ENCODE assay signal across 1 cellular context in the genomic region with DNA sequence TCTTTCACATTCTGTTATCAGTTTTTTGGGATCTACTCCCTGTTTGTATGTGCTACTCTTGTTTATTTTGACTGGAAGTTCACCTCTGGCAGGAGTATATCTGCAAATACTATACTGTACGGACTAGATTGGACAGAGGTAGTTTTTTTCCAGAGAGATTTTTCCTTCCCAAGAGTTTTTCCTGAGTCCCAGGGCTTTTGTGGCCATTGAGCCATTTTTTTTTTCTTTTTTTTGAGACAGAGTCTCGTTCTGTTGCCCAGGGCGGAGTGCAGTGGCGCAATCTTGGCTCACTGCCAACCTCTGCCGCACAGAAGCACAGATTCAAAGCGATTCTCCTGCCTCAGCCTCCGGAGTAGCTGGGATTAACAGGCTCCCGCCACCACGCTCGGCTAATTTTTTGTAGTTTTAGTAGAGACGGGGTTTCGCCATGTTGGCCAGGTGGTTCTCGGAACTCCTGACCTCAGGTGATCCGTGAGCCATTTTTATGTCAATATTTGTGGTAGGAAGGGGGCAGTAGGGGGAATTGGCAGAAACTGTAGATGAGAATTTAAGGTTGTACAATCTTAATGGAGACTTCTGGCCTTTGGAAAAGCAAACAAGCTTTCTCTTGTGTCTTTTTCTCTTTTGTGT.
TF ChIP-seq lines count a peak whose summit lies in the region.

No MANE protein-coding gene starts in this region.

TF ChIP-seq in HepG2, 621 proteins besides CTCF, POLR2A, EP300 and RAD21 (continued from another document and continues in another):
- TF ChIP-seq, protein P1, sequence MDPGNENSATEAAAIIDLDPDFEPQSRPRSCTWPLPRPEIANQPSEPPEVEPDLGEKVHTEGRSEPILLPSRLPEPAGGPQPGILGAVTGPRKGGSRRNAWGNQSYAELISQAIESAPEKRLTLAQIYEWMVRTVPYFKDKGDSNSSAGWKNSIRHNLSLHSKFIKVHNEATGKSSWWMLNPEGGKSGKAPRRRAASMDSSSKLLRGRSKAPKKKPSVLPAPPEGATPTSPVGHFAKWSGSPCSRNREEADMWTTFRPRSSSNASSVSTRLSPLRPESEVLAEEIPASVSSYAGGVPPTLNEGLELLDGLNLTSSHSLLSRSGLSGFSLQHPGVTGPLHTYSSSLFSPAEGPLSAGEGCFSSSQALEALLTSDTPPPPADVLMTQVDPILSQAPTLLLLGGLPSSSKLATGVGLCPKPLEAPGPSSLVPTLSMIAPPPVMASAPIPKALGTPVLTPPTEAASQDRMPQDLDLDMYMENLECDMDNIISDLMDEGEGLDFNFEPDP (CRISPR knock-in tag; conservative IDR thresholded peaks at IDR 0.05) = no peak
- no peak for TF ChIP-seq ZNF724P (CRISPR knock-in tag; IDR thresholded peaks at IDR 0.05; ENCODE audit: borderline replicate concordance)
- TF ChIP-seq, protein P2, sequence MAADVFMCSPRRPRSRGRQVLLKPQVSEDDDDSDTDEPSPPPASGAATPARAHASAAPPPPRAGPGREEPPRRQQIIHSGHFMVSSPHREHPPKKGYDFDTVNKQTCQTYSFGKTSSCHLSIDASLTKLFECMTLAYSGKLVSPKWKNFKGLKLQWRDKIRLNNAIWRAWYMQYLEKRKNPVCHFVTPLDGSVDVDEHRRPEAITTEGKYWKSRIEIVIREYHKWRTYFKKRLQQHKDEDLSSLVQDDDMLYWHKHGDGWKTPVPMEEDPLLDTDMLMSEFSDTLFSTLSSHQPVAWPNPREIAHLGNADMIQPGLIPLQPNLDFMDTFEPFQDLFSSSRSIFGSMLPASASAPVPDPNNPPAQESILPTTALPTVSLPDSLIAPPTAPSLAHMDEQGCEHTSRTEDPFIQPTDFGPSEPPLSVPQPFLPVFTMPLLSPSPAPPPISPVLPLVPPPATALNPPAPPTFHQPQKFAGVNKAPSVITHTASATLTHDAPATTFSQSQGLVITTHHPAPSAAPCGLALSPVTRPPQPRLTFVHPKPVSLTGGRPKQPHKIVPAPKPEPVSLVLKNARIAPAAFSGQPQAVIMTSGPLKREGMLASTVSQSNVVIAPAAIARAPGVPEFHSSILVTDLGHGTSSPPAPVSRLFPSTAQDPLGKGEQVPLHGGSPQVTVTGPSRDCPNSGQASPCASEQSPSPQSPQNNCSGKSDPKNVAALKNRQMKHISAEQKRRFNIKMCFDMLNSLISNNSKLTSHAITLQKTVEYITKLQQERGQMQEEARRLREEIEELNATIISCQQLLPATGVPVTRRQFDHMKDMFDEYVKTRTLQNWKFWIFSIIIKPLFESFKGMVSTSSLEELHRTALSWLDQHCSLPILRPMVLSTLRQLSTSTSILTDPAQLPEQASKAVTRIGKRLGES (CRISPR knock-in tag; IDR thresholded peaks at IDR 0.05; ENCODE audit: borderline replicate concordance) = no peak
- TF ChIP-seq ZNF772 (CRISPR knock-in tag; IDR thresholded peaks at IDR 0.05) = 0 out of 2 replicates have a peak, but pooled peaks have one; percentile 24
- TF ChIP-seq ZNF382 (CRISPR knock-in tag; IDR thresholded peaks at IDR 0.05; ENCODE audit: borderline replicate concordance) = no peak
- TF ChIP-seq ZNF652 (CRISPR knock-in tag; IDR thresholded peaks at IDR 0.05; ENCODE audit: borderline replicate concordance, low read depth) = no peak
- peak; percentile 97 for TF ChIP-seq NFIB (CRISPR knock-in tag; IDR thresholded peaks at IDR 0.05; ENCODE audit: borderline replicate concordance)
- TF ChIP-seq ARNT (IDR thresholded peaks at IDR 0.05) = no peak
- peak; percentile 72 for TF ChIP-seq KMT2B (CRISPR knock-in tag; IDR thresholded peaks at IDR 0.05)
- no peak for TF ChIP-seq ZNF235 (CRISPR knock-in tag; IDR thresholded peaks at IDR 0.05; ENCODE audit: borderline replicate concordance)
- TF ChIP-seq NFYC (CRISPR knock-in tag; IDR thresholded peaks at IDR 0.05) = no peak
- peak; percentile 50; the same call in 1 of the 2 replicates for TF ChIP-seq ZNF747 (CRISPR knock-in tag; IDR thresholded peaks at IDR 0.05; ENCODE audit: borderline replicate concordance)
- peak; percentile 62 for TF ChIP-seq NR2C2 (CRISPR knock-in tag; IDR thresholded peaks at IDR 0.05; ENCODE audit: borderline replicate concordance)
- TF ChIP-seq JDP2 (CRISPR knock-in tag; IDR thresholded peaks at IDR 0.05; ENCODE audit: borderline replicate concordance) = no peak
- no peak for TF ChIP-seq TGIF2 (CRISPR knock-in tag; IDR thresholded peaks at IDR 0.05)
- TF ChIP-seq, protein P3, sequence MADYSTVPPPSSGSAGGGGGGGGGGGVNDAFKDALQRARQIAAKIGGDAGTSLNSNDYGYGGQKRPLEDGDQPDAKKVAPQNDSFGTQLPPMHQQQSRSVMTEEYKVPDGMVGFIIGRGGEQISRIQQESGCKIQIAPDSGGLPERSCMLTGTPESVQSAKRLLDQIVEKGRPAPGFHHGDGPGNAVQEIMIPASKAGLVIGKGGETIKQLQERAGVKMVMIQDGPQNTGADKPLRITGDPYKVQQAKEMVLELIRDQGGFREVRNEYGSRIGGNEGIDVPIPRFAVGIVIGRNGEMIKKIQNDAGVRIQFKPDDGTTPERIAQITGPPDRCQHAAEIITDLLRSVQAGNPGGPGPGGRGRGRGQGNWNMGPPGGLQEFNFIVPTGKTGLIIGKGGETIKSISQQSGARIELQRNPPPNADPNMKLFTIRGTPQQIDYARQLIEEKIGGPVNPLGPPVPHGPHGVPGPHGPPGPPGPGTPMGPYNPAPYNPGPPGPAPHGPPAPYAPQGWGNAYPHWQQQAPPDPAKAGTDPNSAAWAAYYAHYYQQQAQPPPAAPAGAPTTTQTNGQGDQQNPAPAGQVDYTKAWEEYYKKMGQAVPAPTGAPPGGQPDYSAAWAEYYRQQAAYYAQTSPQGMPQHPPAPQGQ (CRISPR knock-in tag; IDR thresholded peaks at IDR 0.05; ENCODE audit: borderline replicate concordance) = no peak
- no peak for TF ChIP-seq ZNF333 (CRISPR knock-in tag; IDR thresholded peaks at IDR 0.05; ENCODE audit: borderline replicate concordance)
- TF ChIP-seq STAG1 (CRISPR knock-in tag; IDR thresholded peaks at IDR 0.05) = peak; percentile 20; the same call in 1 of the 2 replicates
- TF ChIP-seq SP4 (CRISPR knock-in tag; IDR thresholded peaks at IDR 0.05) = no peak
- TF ChIP-seq SMAD9 (CRISPR knock-in tag; IDR thresholded peaks at IDR 0.05) = no peak
- TF ChIP-seq PAX8 (CRISPR knock-in tag; IDR thresholded peaks at IDR 0.05; ENCODE audit: borderline replicate concordance) = no peak
- peak; percentile 95 for TF ChIP-seq ZNF670 (CRISPR knock-in tag; IDR thresholded peaks at IDR 0.05; ENCODE audit: borderline replicate concordance)
- TF ChIP-seq, protein P4, sequence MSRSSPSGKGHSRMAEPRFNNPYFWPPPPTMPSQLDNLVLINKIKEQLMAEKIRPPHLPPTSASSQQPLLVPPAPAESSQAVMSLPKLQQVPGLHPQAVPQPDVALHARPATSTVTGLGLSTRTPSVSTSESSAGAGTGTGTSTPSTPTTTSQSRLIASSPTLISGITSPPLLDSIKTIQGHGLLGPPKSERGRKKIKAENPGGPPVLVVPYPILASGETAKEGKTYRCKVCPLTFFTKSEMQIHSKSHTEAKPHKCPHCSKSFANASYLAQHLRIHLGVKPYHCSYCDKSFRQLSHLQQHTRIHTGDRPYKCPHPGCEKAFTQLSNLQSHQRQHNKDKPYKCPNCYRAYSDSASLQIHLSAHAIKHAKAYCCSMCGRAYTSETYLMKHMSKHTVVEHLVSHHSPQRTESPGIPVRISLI (CRISPR knock-in tag; IDR thresholded peaks at IDR 0.05; ENCODE audit: borderline replicate concordance) = peak; percentile 98
- TF ChIP-seq ZBTB8A (CRISPR knock-in tag; IDR thresholded peaks at IDR 0.05; ENCODE audit: borderline replicate concordance, low read depth) = no peak
- TF ChIP-seq SP5 (CRISPR knock-in tag; IDR thresholded peaks at IDR 0.05; ENCODE audit: borderline replicate concordance, low read depth) = 0 out of 2 replicates have a peak, but pooled peaks have one; percentile 47
- TF ChIP-seq KAT7 (CRISPR knock-in tag; IDR thresholded peaks at IDR 0.05; ENCODE audit: borderline replicate concordance) = peak; percentile 76; the same call in 1 of the 2 replicates
- TF ChIP-seq ARNT2 (CRISPR knock-in tag; IDR thresholded peaks at IDR 0.05; ENCODE audit: low read depth) = peak; percentile 38; the same call in 1 of the 2 replicates
- TF ChIP-seq, protein P5, sequence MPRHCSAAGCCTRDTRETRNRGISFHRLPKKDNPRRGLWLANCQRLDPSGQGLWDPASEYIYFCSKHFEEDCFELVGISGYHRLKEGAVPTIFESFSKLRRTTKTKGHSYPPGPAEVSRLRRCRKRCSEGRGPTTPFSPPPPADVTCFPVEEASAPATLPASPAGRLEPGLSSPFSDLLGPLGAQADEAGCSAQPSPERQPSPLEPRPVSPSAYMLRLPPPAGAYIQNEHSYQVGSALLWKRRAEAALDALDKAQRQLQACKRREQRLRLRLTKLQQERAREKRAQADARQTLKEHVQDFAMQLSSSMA (CRISPR knock-in tag; IDR thresholded peaks at IDR 0.05) = no peak
- no peak for TF ChIP-seq ZSCAN30 (CRISPR knock-in tag; IDR thresholded peaks at IDR 0.05)
- TF ChIP-seq YEATS4 (CRISPR knock-in tag; IDR thresholded peaks at IDR 0.05; ENCODE audit: borderline replicate concordance) = peak; percentile 84
- TF ChIP-seq ZNF432 (CRISPR knock-in tag; IDR thresholded peaks at IDR 0.05; ENCODE audit: borderline replicate concordance) = no peak
- TF ChIP-seq ZNF224 (CRISPR knock-in tag; IDR thresholded peaks at IDR 0.05) = 0 out of 2 replicates have a peak, but pooled peaks have one; percentile 49
- TF ChIP-seq TSC22D2 (CRISPR knock-in tag; IDR thresholded peaks at IDR 0.05; ENCODE audit: borderline replicate concordance) = no peak
- TF ChIP-seq ZNF629 (CRISPR knock-in tag; conservative IDR thresholded peaks at IDR 0.05) = no peak
- TF ChIP-seq ZNF367 (CRISPR knock-in tag; IDR thresholded peaks at IDR 0.05; ENCODE audit: borderline replicate concordance) = no peak
- peak; percentile 85 for TF ChIP-seq KMT2A (CRISPR knock-in tag; IDR thresholded peaks at IDR 0.05)
- TF ChIP-seq, protein P6, sequence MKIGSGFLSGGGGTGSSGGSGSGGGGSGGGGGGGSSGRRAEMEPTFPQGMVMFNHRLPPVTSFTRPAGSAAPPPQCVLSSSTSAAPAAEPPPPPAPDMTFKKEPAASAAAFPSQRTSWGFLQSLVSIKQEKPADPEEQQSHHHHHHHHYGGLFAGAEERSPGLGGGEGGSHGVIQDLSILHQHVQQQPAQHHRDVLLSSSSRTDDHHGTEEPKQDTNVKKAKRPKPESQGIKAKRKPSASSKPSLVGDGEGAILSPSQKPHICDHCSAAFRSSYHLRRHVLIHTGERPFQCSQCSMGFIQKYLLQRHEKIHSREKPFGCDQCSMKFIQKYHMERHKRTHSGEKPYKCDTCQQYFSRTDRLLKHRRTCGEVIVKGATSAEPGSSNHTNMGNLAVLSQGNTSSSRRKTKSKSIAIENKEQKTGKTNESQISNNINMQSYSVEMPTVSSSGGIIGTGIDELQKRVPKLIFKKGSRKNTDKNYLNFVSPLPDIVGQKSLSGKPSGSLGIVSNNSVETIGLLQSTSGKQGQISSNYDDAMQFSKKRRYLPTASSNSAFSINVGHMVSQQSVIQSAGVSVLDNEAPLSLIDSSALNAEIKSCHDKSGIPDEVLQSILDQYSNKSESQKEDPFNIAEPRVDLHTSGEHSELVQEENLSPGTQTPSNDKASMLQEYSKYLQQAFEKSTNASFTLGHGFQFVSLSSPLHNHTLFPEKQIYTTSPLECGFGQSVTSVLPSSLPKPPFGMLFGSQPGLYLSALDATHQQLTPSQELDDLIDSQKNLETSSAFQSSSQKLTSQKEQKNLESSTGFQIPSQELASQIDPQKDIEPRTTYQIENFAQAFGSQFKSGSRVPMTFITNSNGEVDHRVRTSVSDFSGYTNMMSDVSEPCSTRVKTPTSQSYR (CRISPR knock-in tag; IDR thresholded peaks at IDR 0.05; ENCODE audit: borderline replicate concordance) = no peak
- no peak for TF ChIP-seq MXD4 (CRISPR knock-in tag; IDR thresholded peaks at IDR 0.05)
- TF ChIP-seq, protein P7, sequence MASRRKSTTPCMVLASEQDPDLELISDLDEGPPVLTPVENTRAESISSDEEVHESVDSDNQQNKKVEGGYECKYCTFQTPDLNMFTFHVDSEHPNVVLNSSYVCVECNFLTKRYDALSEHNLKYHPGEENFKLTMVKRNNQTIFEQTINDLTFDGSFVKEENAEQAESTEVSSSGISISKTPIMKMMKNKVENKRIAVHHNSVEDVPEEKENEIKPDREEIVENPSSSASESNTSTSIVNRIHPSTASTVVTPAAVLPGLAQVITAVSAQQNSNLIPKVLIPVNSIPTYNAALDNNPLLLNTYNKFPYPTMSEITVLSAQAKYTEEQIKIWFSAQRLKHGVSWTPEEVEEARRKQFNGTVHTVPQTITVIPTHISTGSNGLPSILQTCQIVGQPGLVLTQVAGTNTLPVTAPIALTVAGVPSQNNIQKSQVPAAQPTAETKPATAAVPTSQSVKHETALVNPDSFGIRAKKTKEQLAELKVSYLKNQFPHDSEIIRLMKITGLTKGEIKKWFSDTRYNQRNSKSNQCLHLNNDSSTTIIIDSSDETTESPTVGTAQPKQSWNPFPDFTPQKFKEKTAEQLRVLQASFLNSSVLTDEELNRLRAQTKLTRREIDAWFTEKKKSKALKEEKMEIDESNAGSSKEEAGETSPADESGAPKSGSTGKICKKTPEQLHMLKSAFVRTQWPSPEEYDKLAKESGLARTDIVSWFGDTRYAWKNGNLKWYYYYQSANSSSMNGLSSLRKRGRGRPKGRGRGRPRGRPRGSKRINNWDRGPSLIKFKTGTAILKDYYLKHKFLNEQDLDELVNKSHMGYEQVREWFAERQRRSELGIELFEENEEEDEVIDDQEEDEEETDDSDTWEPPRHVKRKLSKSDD (CRISPR knock-in tag; IDR thresholded peaks at IDR 0.05; ENCODE audit: low read depth) = no peak
- no peak; the same call in 1 of the 2 replicates for TF ChIP-seq SALL2 (CRISPR knock-in tag; IDR thresholded peaks at IDR 0.05)
- TF ChIP-seq ARID3A (IDR thresholded peaks at IDR 0.05; ENCODE audit: low read depth, low read length) = peak; percentile 82
- TF ChIP-seq HMG20B (CRISPR knock-in tag; conservative IDR thresholded peaks at IDR 0.05) = peak; percentile 79; the same call in 1 of the 2 replicates
- TF ChIP-seq ZNF264 (CRISPR knock-in tag; IDR thresholded peaks at IDR 0.05) = peak; percentile 85; the same call in 1 of the 2 replicates
- TF ChIP-seq, protein P8, sequence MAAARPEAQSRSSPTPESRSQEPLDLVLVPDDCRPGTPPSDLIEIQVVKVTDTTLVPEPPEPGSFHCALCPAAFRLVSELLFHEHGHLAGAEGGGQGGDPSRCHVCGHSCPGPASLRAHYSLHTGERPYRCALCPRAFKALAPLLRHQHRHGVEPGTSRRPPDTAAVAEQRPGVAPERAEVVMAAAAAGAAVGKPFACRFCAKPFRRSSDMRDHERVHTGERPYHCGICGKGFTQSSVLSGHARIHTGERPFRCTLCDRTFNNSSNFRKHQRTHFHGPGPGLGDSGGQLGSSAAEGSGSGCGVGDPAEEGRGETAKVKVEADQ (CRISPR knock-in tag; IDR thresholded peaks at IDR 0.05; ENCODE audit: borderline replicate concordance) = no peak
